In genomic region chr1:116754203-116754977, GRCh38 we compare ENCODE assay signal across 12 cellular contexts. TPM values are rescaled to one million over a fixed set of nuclear protein-coding genes. Genes with fewer than 3 reads are reported as not detected.
DNase-seq lines count a peak whose midpoint lies in the region; ATAC-seq, FAIRE-seq and TF ChIP-seq lines count a peak whose summit lies in the region.
"Had no signal": no experiment of that assay in that cellular context is flagged by ENCODE, and none has a peak within 500 bp of the region (broad histone marks: within the 10 kb centered on the region; RNA-seq: fewer than 3 reads in every experiment).

TSS of gene CD2 (plus strand) at chr1:116754430. CDS start at chr1:116754493, 63 bp downstream.

- in situ Hi-C loops in IMR-90 (cut with MboI; ENCODE audit: low sequenced_read_pairs) = no loop called here

- H2AK5ac ChIP-seq in IMR-90 (ENCODE audit: low read depth, low read length) = no peak within 1 kb of the TSS

- no peak within 1 kb of the TSS for H2AK9ac ChIP-seq in IMR-90 (replicated peaks; ENCODE audit: low read depth, low read length, poor library complexity)

- H3K79me2 ChIP-seq in SK-N-SH (ENCODE audit: insufficient read depth) = no peaks in the 10 kb centered on the region

- dilution Hi-C loops in IMR-90 (cut with HindIII; ENCODE audit: low sequenced_read_pairs, unreplicated experiment) = no loop called here

- H3K4me3 ChIP-seq in IMR-90 (ENCODE audit: insufficient read depth, low read depth, low read length) (no peak within 1 kb of the TSS), small intestine (ENCODE audit: low read depth in 1 of 2, low read length in 2 of 2) (peak within 1 kb of the TSS in 1 of 2 donors; percentile 50), SK-N-SH (ENCODE audit: low read depth in 2 of 2, low read length in 1 of 2) (no peak within 1 kb of the TSS)
- H3K4me3 ChIP-seq: SJCRH30 had no signal

- TF ChIP-seq POLR2A in IMR-90 (IDR thresholded peaks at IDR 0.05; ENCODE audit: low read depth, low read length) = no peak

- H3K18ac ChIP-seq in IMR-90 (ENCODE audit: low read depth, low read length) = no peak within 1 kb of the TSS

- no peaks in the 10 kb centered on the region for H3K9me3 Mint-ChIP-seq in activated naive CD8-positive, alpha-beta T cell (ENCODE audit: low read depth)

- ATAC-seq in IMR-90 (ENCODE audit: low read depth) (no peak), GM18873 (IDR thresholded peaks at IDR 0.05; ENCODE audit: low FRiP score, unreplicated experiment) (no peak), GM19324 (IDR thresholded peaks at IDR 0.05; ENCODE audit: low FRiP score, unreplicated experiment) (no peak), HG03159 (IDR thresholded peaks at IDR 0.05; ENCODE audit: unreplicated experiment) (no peak)

- no peak for TF ChIP-seq EP300 in SK-N-SH (IDR thresholded peaks at IDR 0.05; ENCODE audit: borderline replicate concordance in 1 of 2, low read depth in 1 of 2, low read length in 1 of 2)

- H3K4me1 Mint-ChIP-seq in activated naive CD8-positive, alpha-beta T cell (ENCODE audit: low read depth) = peaks cover 36% of the 10 kb centered on the region

- H3K9ac ChIP-seq in IMR-90 (ENCODE audit: low read depth, low read length) = no peak within 1 kb of the TSS
- no peak within 1 kb of the TSS for H3K9ac ChIP-seq in SK-N-SH

- no peak for DNase-seq in IMR-90
- peak; percentile 54 for DNase-seq in small intestine
- DNase-seq in SK-N-SH = no peak
- DNase-seq: cortex of kidney, glutamatergic neuron, NCI-H2081, SJCRH30 had no signal

- CTCF ChIA-PET in IMR-90 (lab: Yijun Ruan, JAX) (no interaction called here), SK-N-SH (lab: Yijun Ruan, JAX) (interaction anchor here (1.4 to 3.4 kb wide), 3 partner anchors 10 to 180 kb away, joined by 3 to 16 read pairs (median 5); no protein-coding TSS in a partner anchor)

- H2BK20ac ChIP-seq in IMR-90 (ENCODE audit: low read depth, low read length) = no peak within 1 kb of the TSS

- H3K4me2 ChIP-seq in IMR-90 (ENCODE audit: low read depth, low read length) (no peak within 1 kb of the TSS), SK-N-SH (no peak within 1 kb of the TSS)

- H3K36me3 Mint-ChIP-seq in activated naive CD8-positive, alpha-beta T cell = peaks cover 30% of the 10 kb centered on the region

- no peak for TF ChIP-seq RAD21 in IMR-90 (IDR thresholded peaks at IDR 0.05; ENCODE audit: low read length)
- no peak for TF ChIP-seq RAD21 in SK-N-SH (IDR thresholded peaks at IDR 0.05; ENCODE audit: low read length)

- no CpG with 5 or more reads among the region's 7 CpGs for WGBS in IMR-90 (ENCODE audit: extremely low coverage in 2 of 2, insufficient read length in 1 of 2), 2 experiments
- WGBS in small intestine, 3 donors = 70 to 80% (median 73%) methylated on average over 7 of the region's 7 CpGs
- WGBS in SK-N-SH (ENCODE audit: low lambda C conversion rate) = 52% methylated on average over 7 of the region's 7 CpGs

- H3K27ac Mint-ChIP-seq in activated naive CD8-positive, alpha-beta T cell = peak within 1 kb of the TSS; percentile 100

- FAIRE-seq in small intestine (lab: Jason Lieb, UNC) = no peak

- no peak within 1 kb of the TSS for H4K91ac ChIP-seq in IMR-90 (ENCODE audit: insufficient read depth, low read depth, low read length)

- TF ChIP-seq CTCF in IMR-90 (conservative IDR thresholded peaks at IDR 0.05; ENCODE audit: low read depth, low read length) = no peak
- no peak for TF ChIP-seq CTCF in SK-N-SH (IDR thresholded peaks at IDR 0.05)

- H3K23ac ChIP-seq in IMR-90 (ENCODE audit: low read depth, low read length) = no peak within 1 kb of the TSS

- H4K20me1 ChIP-seq in IMR-90 (ENCODE audit: insufficient read depth, low read length) = no peaks in the 10 kb centered on the region
- H4K20me1 ChIP-seq in SK-N-SH (ENCODE audit: insufficient read depth) = no peaks in the 10 kb centered on the region

- H3K27me3 Mint-ChIP-seq in activated naive CD8-positive, alpha-beta T cell = no peaks in the 10 kb centered on the region

- H3K9me3 ChIP-seq in IMR-90 (ENCODE audit: control insufficient read depth, insufficient read depth, low read length) (no peaks in the 10 kb centered on the region), small intestine (ENCODE audit: control insufficient read depth, low read depth) (no peaks in the 10 kb centered on the region), SK-N-SH (no peaks in the 10 kb centered on the region)
- H3K9me3 ChIP-seq: SJCRH30 had no signal

- BruUV-seq in IMR-90 (replicated peaks; lab: Mats Ljungman, UMichigan) = no TSS peak

- H3K36me3 ChIP-seq in IMR-90 (ENCODE audit: control insufficient read depth, insufficient read depth, low read length) = no peaks in the 10 kb centered on the region
- no peaks in the 10 kb centered on the region for H3K36me3 ChIP-seq in small intestine (ENCODE audit: control insufficient read depth in 2 of 2, insufficient read depth in 2 of 2, low read length in 2 of 2)
- H3K36me3 ChIP-seq in SK-N-SH (replicated peaks in 1 of 2; ENCODE audit: control insufficient read depth in 1 of 2, insufficient read depth in 2 of 2, low read length in 1 of 2) = no peaks in the 10 kb centered on the region
- H3K36me3 ChIP-seq: SJCRH30 had no signal

- no peak within 1 kb of the TSS for H3K56ac ChIP-seq in IMR-90 (ENCODE audit: extremely low read depth, insufficient read depth, low read length)

- H3K79me1 ChIP-seq in IMR-90 (ENCODE audit: low read depth in 1 of 2, low read length in 2 of 2) = no peaks in the 10 kb centered on the region

- no peak within 1 kb of the TSS for H2BK120ac ChIP-seq in IMR-90 (ENCODE audit: low read depth, low read length)

- H4K5ac ChIP-seq in IMR-90 (ENCODE audit: low read depth, low read length) = no peak within 1 kb of the TSS

- H3K4me1 ChIP-seq in IMR-90 (ENCODE audit: control insufficient read depth, insufficient read depth, low read length) (no peaks in the 10 kb centered on the region), small intestine (ENCODE audit: control insufficient read depth in 2 of 2, insufficient read depth in 1 of 2, low read depth in 1 of 2, low read length in 1 of 2) (no peaks in the 10 kb centered on the region), SK-N-SH (ENCODE audit: control insufficient read depth in 1 of 2, insufficient read depth in 2 of 2, low read depth in 1 of 2, low read length in 1 of 2) (no peaks in the 10 kb centered on the region)
- H3K4me1 ChIP-seq: SJCRH30 had no signal

- H3K4me3 Mint-ChIP-seq in activated naive CD8-positive, alpha-beta T cell = peak within 1 kb of the TSS; percentile 97

- H3K4ac ChIP-seq in IMR-90 (ENCODE audit: low read depth, low read length) = no peak within 1 kb of the TSS

- H2BK15ac ChIP-seq in IMR-90 (ENCODE audit: low read depth, low read length) = no peak within 1 kb of the TSS

- H2AFZ ChIP-seq in IMR-90 (replicated peaks; ENCODE audit: low read length, poor library complexity) (no peak within 1 kb of the TSS), SK-N-SH (ENCODE audit: low read depth) (no peak within 1 kb of the TSS)

- no peak within 1 kb of the TSS for H4K8ac ChIP-seq in IMR-90 (ENCODE audit: low read depth in 2 of 2, low read length in 2 of 2)

- H3F3A ChIP-seq in SK-N-SH (replicated peaks; ENCODE audit: insufficient read depth) = no peaks in the 10 kb centered on the region

- H3K9me1 ChIP-seq in IMR-90 (ENCODE audit: insufficient read depth, low read length) = no peaks in the 10 kb centered on the region

- H3K27ac ChIP-seq in IMR-90 (ENCODE audit: insufficient read depth, low read length) (no peak within 1 kb of the TSS), small intestine (ENCODE audit: low read depth in 1 of 2, low read length in 1 of 2) (peak within 1 kb of the TSS; percentile 66 to 74), SK-N-SH (ENCODE audit: low read depth in 2 of 2, low read length in 1 of 2) (no peak within 1 kb of the TSS)
- H3K27ac ChIP-seq: SJCRH30 had no signal

- no peak within 1 kb of the TSS for H3K14ac ChIP-seq in IMR-90 (replicated peaks; ENCODE audit: low read depth, low read length)

- no peak within 1 kb of the TSS for H2BK5ac ChIP-seq in IMR-90 (ENCODE audit: low read depth, low read length, poor library complexity, severe bottlenecking)

- intact Hi-C loops in IMR-90 (cut with micrococcal nuclease) = no loop called here
- intact Hi-C loops in T-helper 2 cell treated with Interferon-gamma antibody and Interleukin-4, amounts not matched to agents 100 ng/mL and 5 ng/mL, for 36 hours (cut with micrococcal nuclease) = loop anchor here (1.0 to 2.0 kb wide), 4 partner anchors 9 to 63 kb away; no protein-coding TSS in a partner anchor

- no peaks in the 10 kb centered on the region for H3K9me2 ChIP-seq in SK-N-SH

- POLR2A ChIA-PET in IMR-90 (lab: Charles Lee; ENCODE audit: unreplicated experiment) (no interaction called here), SK-N-SH (lab: Yijun Ruan, JAX) (no interaction called here)

- H3K27me3 ChIP-seq in IMR-90 (ENCODE audit: control insufficient read depth, insufficient read depth, low read length) = no peaks in the 10 kb centered on the region
- H3K27me3 ChIP-seq in small intestine (ENCODE audit: control insufficient read depth in 2 of 2, insufficient read depth in 2 of 2, low read length in 2 of 2) = no peaks in the 10 kb centered on the region
- H3K27me3 ChIP-seq in SK-N-SH (ENCODE audit: insufficient read depth) = no peaks in the 10 kb centered on the region
- H3K27me3 ChIP-seq: SJCRH30 had no signal

TF ChIP-seq in IMR-90, 13 proteins besides CTCF, POLR2A, EP300 and RAD21:
- TF ChIP-seq MXI1 (IDR thresholded peaks at IDR 0.05; ENCODE audit: borderline replicate concordance, low read depth, low read length) = no peak
- TF ChIP-seq CEBPB (IDR thresholded peaks at IDR 0.05; ENCODE audit: low read depth, low read length) = 0 out of 2 replicates have a peak, but pooled peaks have one; percentile 12

TF ChIP-seq in SK-N-SH, 30 proteins besides CTCF, POLR2A, EP300 and RAD21 (continues in another document):
- TF ChIP-seq MEF2A (IDR thresholded peaks at IDR 0.05; ENCODE audit: borderline replicate concordance, low read depth) (no peak), EZH2phosphoT487 (IDR thresholded peaks at IDR 0.05; ENCODE audit: borderline replicate concordance, low read depth) (no peak), ELF1 (IDR thresholded peaks at IDR 0.05) (no peak), TAF1 (IDR thresholded peaks at IDR 0.05; ENCODE audit: borderline replicate concordance, low read depth, low read length) (no peak)

RNA-seq across cellular contexts. Expression of gene CD2, which starts in this region (rescaled TPM):
- not detected in 2 replicates for total RNA-seq in IMR-90 (2012; rRNA removed)
- not detected in 2 replicates for polyA plus RNA-seq in IMR-90 (2012; rRNA removed)
- polyA plus RNA-seq in IMR-90 (2012; cell fraction: cytosol; rRNA removed) = not detected in 2 replicates
- not detected in 2 replicates for polyA plus RNA-seq in IMR-90 (2012; cell fraction: nucleus; rRNA removed; ENCODE audit: low replicate concordance)
- total RNA-seq in T-helper 2 cell treated with Interferon-gamma antibody and Interleukin-4, amounts not matched to agents 100 ng/mL and 5 ng/mL, for 36 hours = 168 and 182 TPM in 2 replicates
- 10 to 100 TPM in 1 of 3 donors, 1 to 10 TPM in 2; 3.9 to 14.9 (median 6.3) TPM for polyA plus RNA-seq in small intestine
- polyA plus RNA-seq in SK-N-SH (2012; rRNA removed) = not detected in 2 replicates
- polyA plus RNA-seq in SK-N-SH (2012; cell fraction: cytosol; rRNA removed) = not detected in 2 replicates
- not detected in 2 replicates for polyA plus RNA-seq in SK-N-SH (2012; cell fraction: nucleus; rRNA removed)
- total RNA-seq: SJCRH30 had no signal

Comparison
In these comparisons a context has a peak if more than half of its experiments do, and no peak if none do; other contexts are left out.
1. RNA of gene CD2 (total RNA-seq): 168 to 182 TPM in T-helper 2 cell treated with Interferon-gamma antibody and Interleukin-4, amounts not matched to agents 100 ng/mL and 5 ng/mL, for 36 hours; not detected in IMR-90; every median in the first group is over 100 times any median in the second.
2. H3K27ac ChIP-seq: peak in small intestine (2 of 2); none in IMR-90 (single experiment) and SK-N-SH (0 of 2).